In the genomic region with DNA sequence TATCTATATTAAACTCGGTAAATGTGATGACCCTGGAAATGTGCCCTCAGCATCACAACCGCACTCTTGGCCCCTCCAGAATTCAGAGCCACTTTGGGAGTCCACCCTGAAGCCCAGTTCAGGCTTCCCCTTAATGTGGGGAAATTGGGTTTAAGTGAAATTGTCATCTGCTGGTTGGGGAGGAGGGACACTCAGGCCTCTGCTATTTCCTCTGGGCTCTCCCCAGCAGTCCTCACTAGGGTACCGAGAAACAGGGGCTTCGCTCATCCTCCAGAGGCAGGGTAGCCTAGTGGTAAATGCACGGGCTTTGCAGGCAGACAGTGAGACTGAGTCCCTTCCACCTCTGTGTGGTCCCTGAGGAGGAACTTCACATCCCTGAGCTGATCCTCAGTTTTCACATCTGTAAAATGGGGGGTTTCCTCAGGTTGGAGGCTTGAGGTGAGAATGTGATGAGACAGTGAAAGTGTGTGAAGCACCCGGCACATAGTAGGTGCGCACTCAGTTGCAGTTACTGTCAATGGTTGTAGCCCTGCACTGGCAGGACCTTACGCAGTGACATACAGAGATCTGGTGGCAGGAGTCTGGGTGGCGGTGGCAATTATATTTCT, we compare ENCODE assay signal across 29 cellular contexts. TPM values are rescaled to one million over a fixed set of nuclear protein-coding genes. Genes with fewer than 3 reads are reported as not detected.
"Had no signal": no experiment of that assay in that cellular context is flagged by ENCODE, and none has a peak within 500 bp of the region (broad histone marks: within the 10 kb centered on the region; RNA-seq: fewer than 3 reads in every experiment).

No MANE protein-coding gene starts in this region.

- ATAC-seq: naive thymus-derived CD8-positive, alpha-beta T cell; natural killer cell treated with Interleukin-12 subunit alpha and Interleukin-12 subunit beta and Interleukin-15 and Interleukin-18, amount 100 ng/mL, for 72 hours; psoas muscle; right cardiac atrium; sciatic nerve; stimulated activated memory B cell treated with anti-CD40 and anti-IgM and Interleukin-4, amounts not matched to agents 10 μg/mL and 1 μg/mL and 100 μg/mL, for 72 hours; stimulated activated naive CD8-positive, alpha-beta T cell treated with anti-CD3 and anti-CD28 coated beads, Interleukin-15, amount 100 ng/mL, for 72 hours; stimulated activated naive CD8-positive, alpha-beta T cell treated with anti-CD3 and anti-CD28 coated beads, Interleukin-15, Interleukin-2, amounts not matched to agents 100 U/mL and 50 U/mL, for 24 hours; upper lobe of right lung had no signal

- H3K9ac ChIP-seq: parathyroid adenoma had no signal

- H3K9me3 ChIP-seq: neutrophil, ovary, psoas muscle, spleen, suprapubic skin, testis, tibial artery, transverse colon, upper lobe of right lung, uterus had no signal

- H3K4me1 ChIP-seq: parathyroid adenoma, psoas muscle, spleen, suprapubic skin, tibial artery, transverse colon, upper lobe of right lung, uterus had no signal

- H3K4me3 ChIP-seq: ovary, psoas muscle, skin epidermis, smooth muscle cell, spleen, suprapubic skin, testis, tibial artery, transverse colon, upper lobe of right lung, uterus had no signal

- H3K36me3 ChIP-seq: neutrophil, ovary, spleen, suprapubic skin, tibial artery, transverse colon, upper lobe of right lung, uterus had no signal

- H3K27ac ChIP-seq: neutrophil, ovary, parathyroid adenoma, psoas muscle, skin epidermis, spleen, suprapubic skin, testis, tibial artery, transverse colon, upper lobe of right lung, uterus had no signal

- H3K27me3 ChIP-seq: ovary, suprapubic skin, testis, transverse colon, uterus had no signal

- H2AFZ ChIP-seq: parathyroid adenoma had no signal

- DNase-seq: naive thymus-derived CD8-positive, alpha-beta T cell; nephron progenitor cell; nucleus accumbens; ovary; psoas muscle; right cardiac atrium; spleen; stimulated activated CD4-positive, alpha-beta T cell treated with anti-CD3 and anti-CD28 coated beads, Interleukin-12 subunit alpha, Interleukin-12 subunit beta, amount 100 ng/mL, for 4 hours; stimulated activated CD4-positive, alpha-beta T cell treated with anti-CD3 and anti-CD28 coated beads, Interleukin-1b, Interleukin-23, amount 100 ng/mL, for 48 hours; stimulated activated CD4-positive, alpha-beta T cell treated with anti-CD3 and anti-CD28 coated beads, Interleukin-4, amount 100 ng/mL, for 1 hour; stimulated activated CD4-positive, alpha-beta T cell treated with anti-CD3 and anti-CD28 coated beads, Interleukin-4, amount 100 ng/mL, for 4 hours; stimulated activated CD8-positive, alpha-beta memory T cell treated with anti-CD3 and anti-CD28 coated beads, Interleukin-4, amount 100 ng/mL, for 48 hours; stimulated activated naive CD4-positive, alpha-beta T cell; stimulated activated naive CD8-positive, alpha-beta T cell treated with anti-CD3 and anti-CD28 coated beads, Interleukin-15, amount 100 ng/mL, for 72 hours; stimulated activated naive CD8-positive, alpha-beta T cell treated with anti-CD3 and anti-CD28 coated beads, Interleukin-15, Interleukin-2, amounts not matched to agents 100 U/mL and 50 U/mL, for 24 hours; substantia nigra; testis; tibial artery; transverse colon; upper lobe of right lung; uterus had no signal

- H3K79me2 ChIP-seq: parathyroid adenoma had no signal

- H3K4me2 ChIP-seq: smooth muscle cell had no signal

RNA-seq across cellular contexts. Expression of a gene that starts 14.6 kb away (rescaled TPM):
- total RNA-seq: naive thymus-derived CD8-positive, alpha-beta T cell; natural killer cell treated with Interleukin-12 subunit alpha and Interleukin-12 subunit beta and Interleukin-15 and Interleukin-18, amount 100 ng/mL, for 72 hours had no signal
- polyA plus RNA-seq: naive thymus-derived CD8-positive, alpha-beta T cell had no signal
